ENCODE assay signal across 8 cellular contexts in the genomic region with DNA sequence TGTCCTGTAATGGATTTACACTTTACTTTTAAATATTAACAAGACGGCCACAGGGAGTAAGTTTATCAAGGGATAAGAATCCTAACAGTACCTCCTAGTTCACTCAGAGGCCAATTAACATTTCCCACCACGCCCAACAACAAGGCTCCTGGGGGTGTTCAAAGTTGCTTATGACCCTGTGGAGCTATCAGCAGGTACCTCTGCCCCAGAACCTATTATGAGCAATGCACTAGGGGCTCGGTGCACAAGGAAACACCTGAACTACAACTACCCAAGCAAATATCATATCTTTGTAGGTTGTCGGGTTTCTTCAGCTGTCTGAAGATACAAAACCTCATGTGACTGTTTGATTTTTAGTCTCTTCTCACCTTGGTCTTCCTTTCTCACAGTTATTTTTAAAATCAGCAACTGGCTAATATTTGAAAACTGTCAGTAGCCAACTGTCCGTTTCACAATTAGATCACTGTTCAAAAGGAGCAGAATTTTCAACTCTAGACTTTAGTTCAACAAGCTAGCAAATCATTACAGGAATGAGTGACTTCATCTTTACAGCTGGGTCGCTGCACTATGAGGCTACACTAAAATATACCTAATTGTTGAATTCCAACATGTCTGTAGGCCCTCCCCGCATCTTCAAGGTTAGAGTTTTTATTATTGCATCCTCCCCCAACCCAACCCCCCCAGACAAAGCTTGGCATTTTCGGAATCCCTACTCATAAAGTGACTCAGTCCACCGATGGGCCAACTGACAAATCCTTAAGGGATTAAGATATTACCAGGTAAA. TPM values are rescaled to one million over a fixed set of nuclear protein-coding genes. Genes with fewer than 3 reads are reported as not detected.
DNase-seq lines count a peak whose midpoint lies in the region; ATAC-seq, FAIRE-seq and TF ChIP-seq lines count a peak whose summit lies in the region.

No MANE protein-coding gene starts in this region.

- no peak for FAIRE-seq in pancreas (lab: Jason Lieb, UNC)

- H3K9me3 ChIP-seq in pancreas: no peaks in the 10 kb centered on the region

- no peak for DNase-seq in activated CD4-positive, alpha-beta memory T cell treated with anti-CD3 and anti-CD28 coated beads for 36 hours
- no peak for DNase-seq in pancreas
- DNase-seq in HuH-7.5 (ENCODE audit: low spot score): no peak
- no peak for DNase-seq in effector CD4-positive, alpha-beta T cell
- DNase-seq in SK-N-DZ (ENCODE audit: low spot score): no peak
- no peak for DNase-seq in left ventricle myocardium superior

- H3K4me3 Mint-ChIP-seq in activated CD4-positive, alpha-beta memory T cell treated with anti-CD3 and anti-CD28 coated beads for 36 hours: no peak overlapping the region

- H3K4me1 ChIP-seq in pancreas: peaks cover 28 to 76% (median 75%) of the 10 kb centered on the region in 3 donors

- no peaks in the 10 kb centered on the region for H3K27me3 Mint-ChIP-seq in activated CD4-positive, alpha-beta memory T cell treated with anti-CD3 and anti-CD28 coated beads for 36 hours

- no peaks in the 10 kb centered on the region for H3K27me3 ChIP-seq in pancreas

- POLR2A ChIA-PET in activated CD4-positive, alpha-beta memory T cell treated with anti-CD3 and anti-CD28 coated beads for 36 hours (lab: Charles Lee): interaction anchor here (0.6 kb wide), 2 partner anchors 11 to 125 kb away, joined by 3 read pairs; no protein-coding TSS in a partner anchor

- H3K36me3 Mint-ChIP-seq in activated CD4-positive, alpha-beta memory T cell treated with anti-CD3 and anti-CD28 coated beads for 36 hours: no peaks in the 10 kb centered on the region

- intact Hi-C loops in activated CD4-positive, alpha-beta memory T cell treated with anti-CD3 and anti-CD28 coated beads for 36 hours (cut with micrococcal nuclease): loop anchor here (1.0 kb wide), 1 partner anchor 7 kb away; no protein-coding TSS in a partner anchor
- intact Hi-C loops in pancreas (cut with DNase I): no loop called here
- intact Hi-C loops in left ventricle myocardium superior (cut with micrococcal nuclease): no loop called here

- no peak for TF ChIP-seq CTCF in pancreas (IDR thresholded peaks at IDR 0.05)

- peak; percentile 44 for ATAC-seq in GM18861 (IDR thresholded peaks at IDR 0.05; ENCODE audit: unreplicated experiment)
- ATAC-seq in HG02970 (IDR thresholded peaks at IDR 0.05; ENCODE audit: low FRiP score, unreplicated experiment): peak; percentile 59
- peak; percentile 19 to 48 (median 34) for ATAC-seq in pancreas
- no peak for ATAC-seq in left ventricle myocardium superior

- peak overlapping the region in 1 of 4 donors; percentile 3 for H3K4me3 ChIP-seq in pancreas

- peak overlapping the region in 3 of 4 donors; percentile 39 to 76 (median 75) for H3K27ac ChIP-seq in pancreas

- no peaks in the 10 kb centered on the region for H3K9me3 Mint-ChIP-seq in activated CD4-positive, alpha-beta memory T cell treated with anti-CD3 and anti-CD28 coated beads for 36 hours

- peak overlapping the region; percentile 68 for H3K27ac Mint-ChIP-seq in activated CD4-positive, alpha-beta memory T cell treated with anti-CD3 and anti-CD28 coated beads for 36 hours

- peaks cover 72% of the 10 kb centered on the region for H3K4me1 Mint-ChIP-seq in activated CD4-positive, alpha-beta memory T cell treated with anti-CD3 and anti-CD28 coated beads for 36 hours (ENCODE audit: low read depth)

- no peaks in the 10 kb centered on the region for H3K36me3 ChIP-seq in pancreas

- WGBS in pancreas, 2 donors: 43 to 53% methylated on average over 9 of the region's 9 CpGs

- CTCF ChIA-PET in activated CD4-positive, alpha-beta memory T cell treated with anti-CD3 and anti-CD28 coated beads for 36 hours (lab: Charles Lee): interaction anchor here (0.9 to 1.1 kb wide), 2 partner anchors 10 to 212 kb away, joined by 3 to 4 read pairs; no protein-coding TSS in a partner anchor

RNA-seq across cellular contexts. Expression of a gene that starts 38.1 kb away (rescaled TPM):
- total RNA-seq in activated CD4-positive, alpha-beta memory T cell treated with anti-CD3 and anti-CD28 coated beads for 36 hours: 10 to 100 TPM; 20.9 to 21.4 TPM
- 10 to 100 TPM in 3 of 6 donors, 1 to 10 TPM in 3; 7.4 to 28.2 (median 9.6) TPM for total RNA-seq in pancreas
- polyA plus RNA-seq in pancreas: 1 to 10 TPM; 5.1 to 7.7 TPM
- 47.7 and 55.0 TPM in 2 replicates for polyA plus RNA-seq in SK-N-DZ (2014; cell fraction: cytosol; rRNA removed)
- polyA plus RNA-seq in SK-N-DZ (2014; cell fraction: nucleus; rRNA removed): 15.2 and 18.9 TPM in 2 replicates
- total RNA-seq in left ventricle myocardium superior: 37.2 TPM
